ENCODE assay signal across 25 cellular contexts in genomic region chr5:96374653-96375052, GRCh38. TPM values are rescaled to one million over a fixed set of nuclear protein-coding genes. Genes with fewer than 3 reads are reported as not detected.
DNase-seq lines count a peak whose midpoint lies in the region; ATAC-seq and FAIRE-seq lines count a peak whose summit lies in the region.
"Had no signal": no experiment of that assay in that cellular context is flagged by ENCODE, and none has a peak within 500 bp of the region (broad histone marks: within the 10 kb centered on the region; RNA-seq: fewer than 3 reads in every experiment).

No MANE protein-coding gene starts in this region.

- no peak overlapping the region for H3K27ac Mint-ChIP-seq in activated naive CD8-positive, alpha-beta T cell treated with anti-CD3 and anti-CD28 coated beads, Interleukin-2, amount 50 U/mL, for 24 hours
- H3K27ac Mint-ChIP-seq in activated naive CD8-positive, alpha-beta T cell treated with anti-CD3 and anti-CD28 coated beads for 36 hours: no peak overlapping the region
- no peak overlapping the region for H3K27ac Mint-ChIP-seq in activated CD4-positive, alpha-beta memory T cell treated with anti-CD3 and anti-CD28 coated beads for 36 hours
- H3K27ac Mint-ChIP-seq: activated T-helper 1 cell treated with anti-CD3 and anti-CD28 coated beads, Interleukin-12 subunit alpha, Interleukin-12 subunit beta, Interleukin-2, Interleukin-4 antibody, amounts not matched to agents 30 ng/mL and 10 ng/mL and 1 ng/mL, durations not matched to agents 14 hours and 24 hours and 36 hours; nephron progenitor cell had no signal

- peak; percentile 4 for DNase-seq in activated naive CD8-positive, alpha-beta T cell treated with anti-CD3 and anti-CD28 coated beads, Interleukin-2, amount 50 U/mL, for 24 hours
- DNase-seq in activated naive CD8-positive, alpha-beta T cell treated with anti-CD3 and anti-CD28 coated beads for 36 hours: no peak
- DNase-seq in activated CD4-positive, alpha-beta memory T cell treated with anti-CD3 and anti-CD28 coated beads for 36 hours: peak; percentile 37
- DNase-seq in small intestine: peak; percentile 9
- DNase-seq: BE2C; mammary epithelial cell; mucosa of descending colon; MV-4-11; NCI-H1436 treated with DMSO at 0.1 percent for 48 hours; NCI-H2081 treated with DMSO at 0.1 percent for 48 hours; NCI-H2227 treated with DMSO at 0.1 percent for 48 hours; NCI-H526; nephron progenitor cell; NK-92 treated with Interleukin-12 subunit alpha and Interleukin-12 subunit beta, amount 100 ng/mL, for 24 hours; ovary; PC-3; transverse colon had no signal

- no peaks in the 10 kb centered on the region for H3K4me1 ChIP-seq in small intestine (ENCODE audit: control insufficient read depth in 2 of 2, insufficient read depth in 1 of 2, low read depth in 1 of 2, low read length in 1 of 2)
- H3K4me1 ChIP-seq: BE2C, transverse colon had no signal

- peaks cover 18% of the 10 kb centered on the region for H3K27me3 Mint-ChIP-seq in activated naive CD8-positive, alpha-beta T cell treated with anti-CD3 and anti-CD28 coated beads, Interleukin-2, amount 50 U/mL, for 24 hours
- peaks cover 20% of the 10 kb centered on the region for H3K27me3 Mint-ChIP-seq in activated naive CD8-positive, alpha-beta T cell treated with anti-CD3 and anti-CD28 coated beads for 36 hours
- H3K27me3 Mint-ChIP-seq in activated CD4-positive, alpha-beta memory T cell treated with anti-CD3 and anti-CD28 coated beads for 36 hours: peaks cover 5% of the 10 kb centered on the region

- H3K4me1 Mint-ChIP-seq in activated naive CD8-positive, alpha-beta T cell treated with anti-CD3 and anti-CD28 coated beads, Interleukin-2, amount 50 U/mL, for 24 hours: peaks cover 5% of the 10 kb centered on the region
- peaks cover 5% of the 10 kb centered on the region for H3K4me1 Mint-ChIP-seq in activated naive CD8-positive, alpha-beta T cell treated with anti-CD3 and anti-CD28 coated beads for 36 hours
- H3K4me1 Mint-ChIP-seq in activated CD4-positive, alpha-beta memory T cell treated with anti-CD3 and anti-CD28 coated beads for 36 hours (ENCODE audit: low read depth): peaks cover 7% of the 10 kb centered on the region
- H3K4me1 Mint-ChIP-seq: nephron progenitor cell had no signal

- H3K4me3 ChIP-seq in small intestine (ENCODE audit: low read depth in 1 of 2, low read length in 2 of 2): no peak overlapping the region
- H3K4me3 ChIP-seq: mucosa of descending colon, ovary, SK-N-MC, transverse colon had no signal

- WGBS in small intestine, 3 donors: 79 to 94% (median 80%) methylated on average over 5 of the region's 5 CpGs

- intact Hi-C loops in activated CD4-positive, alpha-beta memory T cell treated with anti-CD3 and anti-CD28 coated beads for 36 hours (cut with micrococcal nuclease): no loop called here

- H3K9me3 Mint-ChIP-seq in activated naive CD8-positive, alpha-beta T cell treated with anti-CD3 and anti-CD28 coated beads, Interleukin-2, amount 50 U/mL, for 24 hours: no peaks in the 10 kb centered on the region
- no peaks in the 10 kb centered on the region for H3K9me3 Mint-ChIP-seq in activated naive CD8-positive, alpha-beta T cell treated with anti-CD3 and anti-CD28 coated beads for 36 hours
- H3K9me3 Mint-ChIP-seq in activated CD4-positive, alpha-beta memory T cell treated with anti-CD3 and anti-CD28 coated beads for 36 hours: no peaks in the 10 kb centered on the region
- H3K9me3 Mint-ChIP-seq: activated T-helper 1 cell treated with anti-CD3 and anti-CD28 coated beads, Interleukin-12 subunit alpha, Interleukin-12 subunit beta, Interleukin-2, Interleukin-4 antibody, amounts not matched to agents 30 ng/mL and 10 ng/mL and 1 ng/mL, durations not matched to agents 14 hours and 24 hours and 36 hours; nephron progenitor cell had no signal

- H3K9me3 ChIP-seq in small intestine (ENCODE audit: control insufficient read depth, low read depth): no peaks in the 10 kb centered on the region
- H3K9me3 ChIP-seq: BE2C, mucosa of descending colon, ovary, transverse colon had no signal

- CTCF ChIA-PET in activated CD4-positive, alpha-beta memory T cell treated with anti-CD3 and anti-CD28 coated beads for 36 hours (lab: Charles Lee): no interaction called here

- H3K36me3 Mint-ChIP-seq in activated naive CD8-positive, alpha-beta T cell treated with anti-CD3 and anti-CD28 coated beads, Interleukin-2, amount 50 U/mL, for 24 hours (ENCODE audit: low read depth): no peaks in the 10 kb centered on the region
- no peaks in the 10 kb centered on the region for H3K36me3 Mint-ChIP-seq in activated naive CD8-positive, alpha-beta T cell treated with anti-CD3 and anti-CD28 coated beads for 36 hours
- no peaks in the 10 kb centered on the region for H3K36me3 Mint-ChIP-seq in activated CD4-positive, alpha-beta memory T cell treated with anti-CD3 and anti-CD28 coated beads for 36 hours

- H3K27me3 ChIP-seq in small intestine (ENCODE audit: control insufficient read depth in 2 of 2, insufficient read depth in 2 of 2, low read length in 2 of 2): no peaks in the 10 kb centered on the region
- H3K27me3 ChIP-seq: BE2C, ovary, transverse colon had no signal

- H3K4me3 Mint-ChIP-seq in activated naive CD8-positive, alpha-beta T cell treated with anti-CD3 and anti-CD28 coated beads, Interleukin-2, amount 50 U/mL, for 24 hours: no peak overlapping the region
- H3K4me3 Mint-ChIP-seq in activated naive CD8-positive, alpha-beta T cell treated with anti-CD3 and anti-CD28 coated beads for 36 hours: no peak overlapping the region
- no peak overlapping the region for H3K4me3 Mint-ChIP-seq in activated CD4-positive, alpha-beta memory T cell treated with anti-CD3 and anti-CD28 coated beads for 36 hours
- H3K4me3 Mint-ChIP-seq: activated T-helper 1 cell treated with anti-CD3 and anti-CD28 coated beads, Interleukin-12 subunit alpha, Interleukin-12 subunit beta, Interleukin-2, Interleukin-4 antibody, amounts not matched to agents 30 ng/mL and 10 ng/mL and 1 ng/mL, durations not matched to agents 14 hours and 24 hours and 36 hours; nephron progenitor cell had no signal

- no peaks in the 10 kb centered on the region for H3K36me3 ChIP-seq in small intestine (ENCODE audit: control insufficient read depth in 2 of 2, insufficient read depth in 2 of 2, low read length in 2 of 2)
- H3K36me3 ChIP-seq: BE2C, ovary, transverse colon had no signal

- POLR2A ChIA-PET in activated CD4-positive, alpha-beta memory T cell treated with anti-CD3 and anti-CD28 coated beads for 36 hours (lab: Charles Lee): no interaction called here

- no peak for FAIRE-seq in small intestine (lab: Jason Lieb, UNC)
- FAIRE-seq: astrocyte had no signal

- H3K27ac ChIP-seq in small intestine (ENCODE audit: low read depth in 1 of 2, low read length in 1 of 2): no peak overlapping the region
- H3K27ac ChIP-seq: ovary, SK-N-MC, transverse colon had no signal

- no peak for ATAC-seq in activated naive CD8-positive, alpha-beta T cell treated with anti-CD3 and anti-CD28 coated beads, Interleukin-2, amount 50 U/mL, for 24 hours
- ATAC-seq in GM19455 (IDR thresholded peaks at IDR 0.05; ENCODE audit: unreplicated experiment): peak; percentile 81
- no peak for ATAC-seq in GM18909 (IDR thresholded peaks at IDR 0.05; ENCODE audit: poor library complexity, unreplicated experiment)
- no peak for ATAC-seq in HG02571 (IDR thresholded peaks at IDR 0.05; ENCODE audit: unreplicated experiment)
- ATAC-seq: mucosa of descending colon, PC-3 had no signal

RNA-seq across cellular contexts. Expression of gene PCSK1, which starts 58.4 kb away (rescaled TPM):
- total RNA-seq in activated naive CD8-positive, alpha-beta T cell treated with anti-CD3 and anti-CD28 coated beads for 36 hours: not detected
- not detected for total RNA-seq in activated CD4-positive, alpha-beta memory T cell treated with anti-CD3 and anti-CD28 coated beads for 36 hours
- polyA plus RNA-seq in small intestine: 1 to 10 TPM in 2 of 3 donors, under 1 TPM in 1; 0.45 to 7.1 (median 1.1) TPM
- total RNA-seq: activated T-helper 1 cell treated with anti-CD3 and anti-CD28 coated beads, Interleukin-12 subunit alpha, Interleukin-12 subunit beta, Interleukin-2, Interleukin-4 antibody, amounts not matched to agents 30 ng/mL and 10 ng/mL and 1 ng/mL, durations not matched to agents 14 hours and 24 hours and 36 hours; LHCN-M2; mammary epithelial cell; PC-3; renal cortical epithelial cell had no signal
- polyA plus RNA-seq: mammary epithelial cell had no signal
